In the genomic region with DNA sequence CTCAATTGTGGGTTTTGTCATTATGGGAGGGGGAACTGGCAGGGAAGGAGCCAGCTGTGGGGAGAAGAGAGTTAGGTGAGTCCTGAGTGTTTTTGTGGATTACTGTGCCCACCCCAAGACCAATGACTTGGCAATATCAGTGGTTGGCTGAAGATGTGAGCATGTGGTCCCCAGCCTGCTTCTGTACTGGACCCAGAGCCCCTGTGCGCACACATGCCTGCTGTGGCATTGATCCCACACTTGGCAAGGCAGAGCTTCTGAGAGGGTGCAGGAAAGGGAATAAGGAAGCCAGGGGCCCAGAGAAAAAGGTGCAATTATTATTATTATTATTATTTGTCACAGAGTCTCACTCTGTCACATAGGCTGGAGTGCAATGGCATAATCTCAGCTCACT, we compare ENCODE assay signal across 2 cellular contexts.
TF ChIP-seq lines count a peak whose summit lies in the region.

No MANE protein-coding gene starts in this region.

TF ChIP-seq in GM23338, 12 proteins besides CTCF, POLR2A, EP300 and RAD21:
- TF ChIP-seq NANOG (IDR thresholded peaks at IDR 0.05; ENCODE audit: borderline replicate concordance) (no peak), ZNF114 (CRISPR knock-in tag; IDR thresholded peaks at IDR 0.05) (no peak), EZH2phosphoT487 (IDR thresholded peaks at IDR 0.05; ENCODE audit: unreplicated experiment) (no peak), STAT1 (IDR thresholded peaks at IDR 0.05; ENCODE audit: unreplicated experiment) (no peak), EZH2 (IDR thresholded peaks at IDR 0.05; ENCODE audit: low read depth, unreplicated experiment) (peak; percentile 8)
- TF ChIP-seq, protein P1, sequence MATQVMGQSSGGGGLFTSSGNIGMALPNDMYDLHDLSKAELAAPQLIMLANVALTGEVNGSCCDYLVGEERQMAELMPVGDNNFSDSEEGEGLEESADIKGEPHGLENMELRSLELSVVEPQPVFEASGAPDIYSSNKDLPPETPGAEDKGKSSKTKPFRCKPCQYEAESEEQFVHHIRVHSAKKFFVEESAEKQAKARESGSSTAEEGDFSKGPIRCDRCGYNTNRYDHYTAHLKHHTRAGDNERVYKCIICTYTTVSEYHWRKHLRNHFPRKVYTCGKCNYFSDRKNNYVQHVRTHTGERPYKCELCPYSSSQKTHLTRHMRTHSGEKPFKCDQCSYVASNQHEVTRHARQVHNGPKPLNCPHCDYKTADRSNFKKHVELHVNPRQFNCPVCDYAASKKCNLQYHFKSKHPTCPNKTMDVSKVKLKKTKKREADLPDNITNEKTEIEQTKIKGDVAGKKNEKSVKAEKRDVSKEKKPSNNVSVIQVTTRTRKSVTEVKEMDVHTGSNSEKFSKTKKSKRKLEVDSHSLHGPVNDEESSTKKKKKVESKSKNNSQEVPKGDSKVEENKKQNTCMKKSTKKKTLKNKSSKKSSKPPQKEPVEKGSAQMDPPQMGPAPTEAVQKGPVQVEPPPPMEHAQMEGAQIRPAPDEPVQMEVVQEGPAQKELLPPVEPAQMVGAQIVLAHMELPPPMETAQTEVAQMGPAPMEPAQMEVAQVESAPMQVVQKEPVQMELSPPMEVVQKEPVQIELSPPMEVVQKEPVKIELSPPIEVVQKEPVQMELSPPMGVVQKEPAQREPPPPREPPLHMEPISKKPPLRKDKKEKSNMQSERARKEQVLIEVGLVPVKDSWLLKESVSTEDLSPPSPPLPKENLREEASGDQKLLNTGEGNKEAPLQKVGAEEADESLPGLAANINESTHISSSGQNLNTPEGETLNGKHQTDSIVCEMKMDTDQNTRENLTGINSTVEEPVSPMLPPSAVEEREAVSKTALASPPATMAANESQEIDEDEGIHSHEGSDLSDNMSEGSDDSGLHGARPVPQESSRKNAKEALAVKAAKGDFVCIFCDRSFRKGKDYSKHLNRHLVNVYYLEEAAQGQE (IDR thresholded peaks at IDR 0.05; ENCODE audit: unreplicated experiment) = no peak
TF ChIP-seq in GM23338: peak in this region for 1.

TF ChIP-seq in H1, 55 proteins besides CTCF, POLR2A, EP300 and RAD21:
- TF ChIP-seq HDAC6 (IDR thresholded peaks at IDR 0.05; ENCODE audit: low read depth, low read length) (no peak), NANOG (IDR thresholded peaks at IDR 0.05; ENCODE audit: insufficient read depth, low read depth, low read length, poor library complexity, severe bottlenecking) (no peak), PHF8 (conservative IDR thresholded peaks at IDR 0.05; ENCODE audit: low read depth, low read length) (no peak), POLR2AphosphoS5 (IDR thresholded peaks at IDR 0.05; ENCODE audit: low read depth, low read length) (no peak), SP1 (IDR thresholded peaks at IDR 0.05; ENCODE audit: low read depth, low read length) (no peak)
